1 cellular context compared by ENCODE assay signal in the genomic region with DNA sequence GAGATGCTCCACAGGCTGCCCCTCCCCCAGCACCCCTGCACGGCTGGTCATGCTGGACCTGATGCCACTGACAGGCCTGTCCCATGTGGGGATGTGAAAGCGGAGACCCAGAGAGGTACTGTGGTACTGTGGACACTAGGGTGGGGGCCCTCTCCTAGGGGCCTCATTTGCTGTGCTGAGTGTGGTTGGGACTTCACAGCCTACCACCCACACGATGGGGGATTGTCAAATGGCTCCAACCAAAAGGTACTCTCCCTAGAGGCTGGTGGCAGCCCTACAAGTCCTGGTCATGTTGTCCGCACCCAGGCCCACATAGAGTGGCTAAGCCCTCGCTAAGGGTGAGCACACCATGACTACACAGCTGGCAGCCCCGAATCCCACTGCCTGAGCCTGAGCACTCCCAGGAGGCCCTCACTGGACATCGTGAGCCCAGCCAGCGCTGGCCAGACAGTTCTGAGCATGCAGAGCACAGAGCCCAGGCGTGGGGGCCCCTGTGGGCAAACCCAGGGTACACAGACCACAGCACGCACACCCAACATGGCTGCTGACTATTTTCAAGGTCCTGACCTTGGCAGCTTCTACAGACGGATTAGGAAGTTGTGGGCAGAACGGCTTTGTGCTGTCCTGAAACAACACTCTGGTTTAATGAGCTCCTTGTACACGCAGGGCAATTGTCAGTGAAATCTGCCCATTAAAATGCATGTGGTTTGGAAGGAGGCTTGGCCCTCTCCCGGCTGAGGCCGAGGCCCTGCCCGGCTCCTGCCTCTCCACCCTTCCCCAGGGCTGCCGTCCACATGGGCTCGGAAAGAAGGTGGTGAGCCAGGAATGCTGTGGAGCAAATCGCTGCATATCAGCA.
A peak's percentile ranks its signal among the peaks of the same experiment; 100 is the strongest.
TF ChIP-seq lines count a peak whose summit lies in the region.

No MANE protein-coding gene starts in this region.

TF ChIP-seq in HepG2, 621 proteins besides CTCF, POLR2A, EP300 and RAD21 (continued from another document and continues in another):
- TF ChIP-seq, protein P1, sequence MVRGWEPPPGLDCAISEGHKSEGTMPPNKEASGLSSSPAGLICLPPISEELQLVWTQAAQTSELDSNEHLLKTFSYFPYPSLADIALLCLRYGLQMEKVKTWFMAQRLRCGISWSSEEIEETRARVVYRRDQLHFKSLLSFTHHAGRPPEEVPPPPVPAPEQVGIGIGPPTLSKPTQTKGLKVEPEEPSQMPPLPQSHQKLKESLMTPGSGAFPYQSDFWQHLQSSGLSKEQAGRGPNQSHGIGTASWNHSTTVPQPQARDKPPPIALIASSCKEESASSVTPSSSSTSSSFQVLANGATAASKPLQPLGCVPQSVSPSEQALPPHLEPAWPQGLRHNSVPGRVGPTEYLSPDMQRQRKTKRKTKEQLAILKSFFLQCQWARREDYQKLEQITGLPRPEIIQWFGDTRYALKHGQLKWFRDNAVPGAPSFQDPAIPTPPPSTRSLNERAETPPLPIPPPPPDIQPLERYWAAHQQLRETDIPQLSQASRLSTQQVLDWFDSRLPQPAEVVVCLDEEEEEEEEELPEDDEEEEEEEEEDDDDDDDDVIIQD (CRISPR knock-in tag; IDR thresholded peaks at IDR 0.05; ENCODE audit: low read depth): no peak
- TF ChIP-seq ZNF841 (CRISPR knock-in tag; IDR thresholded peaks at IDR 0.05; ENCODE audit: borderline replicate concordance): no peak
- no peak for TF ChIP-seq ZNF20 (CRISPR knock-in tag; IDR thresholded peaks at IDR 0.05)
- TF ChIP-seq, protein P2, sequence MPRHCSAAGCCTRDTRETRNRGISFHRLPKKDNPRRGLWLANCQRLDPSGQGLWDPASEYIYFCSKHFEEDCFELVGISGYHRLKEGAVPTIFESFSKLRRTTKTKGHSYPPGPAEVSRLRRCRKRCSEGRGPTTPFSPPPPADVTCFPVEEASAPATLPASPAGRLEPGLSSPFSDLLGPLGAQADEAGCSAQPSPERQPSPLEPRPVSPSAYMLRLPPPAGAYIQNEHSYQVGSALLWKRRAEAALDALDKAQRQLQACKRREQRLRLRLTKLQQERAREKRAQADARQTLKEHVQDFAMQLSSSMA (CRISPR knock-in tag; IDR thresholded peaks at IDR 0.05): no peak
- TF ChIP-seq HOXA3 (CRISPR knock-in tag; IDR thresholded peaks at IDR 0.05): peak; percentile 67; the same call in 1 of the 2 replicates
- no peak for TF ChIP-seq NFYC (CRISPR knock-in tag; IDR thresholded peaks at IDR 0.05)
- TF ChIP-seq HOXA9 (CRISPR knock-in tag; IDR thresholded peaks at IDR 0.05; ENCODE audit: borderline replicate concordance): no peak
- TF ChIP-seq ATM (IDR thresholded peaks at IDR 0.05; ENCODE audit: borderline replicate concordance): no peak
- no peak; the same call in 1 of the 2 replicates for TF ChIP-seq ZFP41 (CRISPR knock-in tag; IDR thresholded peaks at IDR 0.05; ENCODE audit: borderline replicate concordance)
- no peak for TF ChIP-seq CENPX (CRISPR knock-in tag; IDR thresholded peaks at IDR 0.05)
- no peak for TF ChIP-seq SATB2 (CRISPR knock-in tag; IDR thresholded peaks at IDR 0.05)
- TF ChIP-seq MEF2D (CRISPR knock-in tag; IDR thresholded peaks at IDR 0.05): 0 out of 2 replicates have a peak, but pooled peaks have one; percentile 19
- TF ChIP-seq MTA1 (CRISPR knock-in tag; IDR thresholded peaks at IDR 0.05; ENCODE audit: borderline replicate concordance): 0 out of 2 replicates have a peak, but pooled peaks have one; percentile 43
- no peak for TF ChIP-seq RCOR2 (CRISPR knock-in tag; IDR thresholded peaks at IDR 0.05)
- no peak for TF ChIP-seq KLF9 (CRISPR knock-in tag; IDR thresholded peaks at IDR 0.05; ENCODE audit: low read depth)
- TF ChIP-seq HNRNPUL1 (IDR thresholded peaks at IDR 0.05; ENCODE audit: low read depth, low read length): no peak
- TF ChIP-seq ZBTB3 (CRISPR knock-in tag; IDR thresholded peaks at IDR 0.05; ENCODE audit: borderline replicate concordance, low read depth): no peak
- peak; percentile 61 for TF ChIP-seq IKZF4 (CRISPR knock-in tag; IDR thresholded peaks at IDR 0.05; ENCODE audit: borderline replicate concordance, low read depth, not compliant biosample characterization)
- TF ChIP-seq, protein P3, sequence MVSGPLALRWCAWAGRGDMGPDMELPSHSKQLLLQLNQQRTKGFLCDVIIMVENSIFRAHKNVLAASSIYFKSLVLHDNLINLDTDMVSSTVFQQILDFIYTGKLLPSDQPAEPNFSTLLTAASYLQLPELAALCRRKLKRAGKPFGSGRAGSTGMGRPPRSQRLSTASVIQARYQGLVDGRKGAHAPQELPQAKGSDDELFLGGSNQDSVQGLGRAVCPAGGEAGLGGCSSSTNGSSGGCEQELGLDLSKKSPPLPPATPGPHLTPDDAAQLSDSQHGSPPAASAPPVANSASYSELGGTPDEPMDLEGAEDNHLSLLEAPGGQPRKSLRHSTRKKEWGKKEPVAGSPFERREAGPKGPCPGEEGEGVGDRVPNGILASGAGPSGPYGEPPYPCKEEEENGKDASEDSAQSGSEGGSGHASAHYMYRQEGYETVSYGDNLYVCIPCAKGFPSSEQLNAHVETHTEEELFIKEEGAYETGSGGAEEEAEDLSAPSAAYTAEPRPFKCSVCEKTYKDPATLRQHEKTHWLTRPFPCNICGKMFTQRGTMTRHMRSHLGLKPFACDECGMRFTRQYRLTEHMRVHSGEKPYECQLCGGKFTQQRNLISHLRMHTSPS (CRISPR knock-in tag; IDR thresholded peaks at IDR 0.05; ENCODE audit: low read depth): 0 out of 2 replicates have a peak, but pooled peaks have one; percentile 18
- 0 out of 2 replicates have a peak, but pooled peaks have one; percentile 30 for TF ChIP-seq EED (CRISPR knock-in tag; IDR thresholded peaks at IDR 0.05)
- TF ChIP-seq GATAD2A (CRISPR knock-in tag; IDR thresholded peaks at IDR 0.05): peak; percentile 70
- TF ChIP-seq, protein P4, sequence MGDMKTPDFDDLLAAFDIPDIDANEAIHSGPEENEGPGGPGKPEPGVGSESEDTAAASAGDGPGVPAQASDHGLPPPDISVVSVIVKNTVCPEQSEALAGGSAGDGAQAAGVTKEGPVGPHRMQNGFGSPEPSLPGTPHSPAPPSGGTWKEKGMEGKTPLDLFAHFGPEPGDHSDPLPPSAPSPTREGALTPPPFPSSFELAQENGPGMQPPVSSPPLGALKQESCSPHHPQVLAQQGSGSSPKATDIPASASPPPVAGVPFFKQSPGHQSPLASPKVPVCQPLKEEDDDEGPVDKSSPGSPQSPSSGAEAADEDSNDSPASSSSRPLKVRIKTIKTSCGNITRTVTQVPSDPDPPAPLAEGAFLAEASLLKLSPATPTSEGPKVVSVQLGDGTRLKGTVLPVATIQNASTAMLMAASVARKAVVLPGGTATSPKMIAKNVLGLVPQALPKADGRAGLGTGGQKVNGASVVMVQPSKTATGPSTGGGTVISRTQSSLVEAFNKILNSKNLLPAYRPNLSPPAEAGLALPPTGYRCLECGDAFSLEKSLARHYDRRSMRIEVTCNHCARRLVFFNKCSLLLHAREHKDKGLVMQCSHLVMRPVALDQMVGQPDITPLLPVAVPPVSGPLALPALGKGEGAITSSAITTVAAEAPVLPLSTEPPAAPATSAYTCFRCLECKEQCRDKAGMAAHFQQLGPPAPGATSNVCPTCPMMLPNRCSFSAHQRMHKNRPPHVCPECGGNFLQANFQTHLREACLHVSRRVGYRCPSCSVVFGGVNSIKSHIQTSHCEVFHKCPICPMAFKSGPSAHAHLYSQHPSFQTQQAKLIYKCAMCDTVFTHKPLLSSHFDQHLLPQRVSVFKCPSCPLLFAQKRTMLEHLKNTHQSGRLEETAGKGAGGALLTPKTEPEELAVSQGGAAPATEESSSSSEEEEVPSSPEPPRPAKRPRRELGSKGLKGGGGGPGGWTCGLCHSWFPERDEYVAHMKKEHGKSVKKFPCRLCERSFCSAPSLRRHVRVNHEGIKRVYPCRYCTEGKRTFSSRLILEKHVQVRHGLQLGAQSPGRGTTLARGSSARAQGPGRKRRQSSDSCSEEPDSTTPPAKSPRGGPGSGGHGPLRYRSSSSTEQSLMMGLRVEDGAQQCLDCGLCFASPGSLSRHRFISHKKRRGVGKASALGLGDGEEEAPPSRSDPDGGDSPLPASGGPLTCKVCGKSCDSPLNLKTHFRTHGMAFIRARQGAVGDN (CRISPR knock-in tag; IDR thresholded peaks at IDR 0.05): peak; percentile 86
- peak; percentile 81 for TF ChIP-seq ZNF709 (CRISPR knock-in tag; IDR thresholded peaks at IDR 0.05)
- TF ChIP-seq ZFX (CRISPR knock-in tag; IDR thresholded peaks at IDR 0.05; ENCODE audit: low read depth): peak; percentile 16; the same call in 1 of the 2 replicates
- no peak for TF ChIP-seq ZBTB21 (CRISPR knock-in tag; IDR thresholded peaks at IDR 0.05)
- TF ChIP-seq, protein P5, sequence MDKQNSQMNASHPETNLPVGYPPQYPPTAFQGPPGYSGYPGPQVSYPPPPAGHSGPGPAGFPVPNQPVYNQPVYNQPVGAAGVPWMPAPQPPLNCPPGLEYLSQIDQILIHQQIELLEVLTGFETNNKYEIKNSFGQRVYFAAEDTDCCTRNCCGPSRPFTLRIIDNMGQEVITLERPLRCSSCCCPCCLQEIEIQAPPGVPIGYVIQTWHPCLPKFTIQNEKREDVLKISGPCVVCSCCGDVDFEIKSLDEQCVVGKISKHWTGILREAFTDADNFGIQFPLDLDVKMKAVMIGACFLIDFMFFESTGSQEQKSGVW (CRISPR knock-in tag; IDR thresholded peaks at IDR 0.05; ENCODE audit: borderline replicate concordance): no peak
- no peak for TF ChIP-seq ZNF777 (CRISPR knock-in tag; IDR thresholded peaks at IDR 0.05)
- peak; percentile 55; the same call in 1 of the 2 replicates for TF ChIP-seq SALL2 (CRISPR knock-in tag; IDR thresholded peaks at IDR 0.05)
- no peak for TF ChIP-seq GLI4 (CRISPR knock-in tag; IDR thresholded peaks at IDR 0.05; ENCODE audit: borderline replicate concordance)
- no peak for TF ChIP-seq REXO4 (CRISPR knock-in tag; IDR thresholded peaks at IDR 0.05; ENCODE audit: borderline replicate concordance)
- peak; percentile 59; the same call in 1 of the 2 replicates for TF ChIP-seq TBX2 (CRISPR knock-in tag; IDR thresholded peaks at IDR 0.05; ENCODE audit: borderline replicate concordance)
- TF ChIP-seq TMF1 (CRISPR knock-in tag; IDR thresholded peaks at IDR 0.05; ENCODE audit: low read depth): no peak
- TF ChIP-seq GTF2F1 (IDR thresholded peaks at IDR 0.05; ENCODE audit: low read length): no peak
- TF ChIP-seq NR2F1 (CRISPR knock-in tag; IDR thresholded peaks at IDR 0.05): no peak
- no peak for TF ChIP-seq CAMTA2 (CRISPR knock-in tag; IDR thresholded peaks at IDR 0.05; ENCODE audit: borderline replicate concordance)
- TF ChIP-seq SYNCRIP (IDR thresholded peaks at IDR 0.05; ENCODE audit: insufficient read depth, low read depth, low read length): no peak
- TF ChIP-seq STAT5B (CRISPR knock-in tag; IDR thresholded peaks at IDR 0.05): no peak
- no peak for TF ChIP-seq RFX1 (IDR thresholded peaks at IDR 0.05)
- TF ChIP-seq, protein P6, sequence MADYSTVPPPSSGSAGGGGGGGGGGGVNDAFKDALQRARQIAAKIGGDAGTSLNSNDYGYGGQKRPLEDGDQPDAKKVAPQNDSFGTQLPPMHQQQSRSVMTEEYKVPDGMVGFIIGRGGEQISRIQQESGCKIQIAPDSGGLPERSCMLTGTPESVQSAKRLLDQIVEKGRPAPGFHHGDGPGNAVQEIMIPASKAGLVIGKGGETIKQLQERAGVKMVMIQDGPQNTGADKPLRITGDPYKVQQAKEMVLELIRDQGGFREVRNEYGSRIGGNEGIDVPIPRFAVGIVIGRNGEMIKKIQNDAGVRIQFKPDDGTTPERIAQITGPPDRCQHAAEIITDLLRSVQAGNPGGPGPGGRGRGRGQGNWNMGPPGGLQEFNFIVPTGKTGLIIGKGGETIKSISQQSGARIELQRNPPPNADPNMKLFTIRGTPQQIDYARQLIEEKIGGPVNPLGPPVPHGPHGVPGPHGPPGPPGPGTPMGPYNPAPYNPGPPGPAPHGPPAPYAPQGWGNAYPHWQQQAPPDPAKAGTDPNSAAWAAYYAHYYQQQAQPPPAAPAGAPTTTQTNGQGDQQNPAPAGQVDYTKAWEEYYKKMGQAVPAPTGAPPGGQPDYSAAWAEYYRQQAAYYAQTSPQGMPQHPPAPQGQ (CRISPR knock-in tag; IDR thresholded peaks at IDR 0.05; ENCODE audit: borderline replicate concordance): no peak
- no peak for TF ChIP-seq NFE2 (CRISPR knock-in tag; IDR thresholded peaks at IDR 0.05)
- TF ChIP-seq ZNF563 (CRISPR knock-in tag; IDR thresholded peaks at IDR 0.05): peak; percentile 40; the same call in 1 of the 2 replicates
- 0 out of 2 replicates have a peak, but pooled peaks have one; percentile 17 for TF ChIP-seq FOSL2 (CRISPR knock-in tag; IDR thresholded peaks at IDR 0.05)
- TF ChIP-seq ZNF547 (CRISPR knock-in tag; IDR thresholded peaks at IDR 0.05): no peak
- no peak for TF ChIP-seq TCF12 (IDR thresholded peaks at IDR 0.05)
- no peak for TF ChIP-seq TCF12 (CRISPR knock-in tag; IDR thresholded peaks at IDR 0.05)
- no peak for TF ChIP-seq ZFYVE20 (CRISPR knock-in tag; IDR thresholded peaks at IDR 0.05; ENCODE audit: borderline replicate concordance, low read depth)
- TF ChIP-seq STAG1 (CRISPR knock-in tag; IDR thresholded peaks at IDR 0.05): no peak
- TF ChIP-seq ZNF616 (CRISPR knock-in tag; IDR thresholded peaks at IDR 0.05; ENCODE audit: low read depth): no peak
- no peak; the same call in 1 of the 2 replicates for TF ChIP-seq MZF1 (CRISPR knock-in tag; IDR thresholded peaks at IDR 0.05; ENCODE audit: borderline replicate concordance)
- TF ChIP-seq, protein P7, sequence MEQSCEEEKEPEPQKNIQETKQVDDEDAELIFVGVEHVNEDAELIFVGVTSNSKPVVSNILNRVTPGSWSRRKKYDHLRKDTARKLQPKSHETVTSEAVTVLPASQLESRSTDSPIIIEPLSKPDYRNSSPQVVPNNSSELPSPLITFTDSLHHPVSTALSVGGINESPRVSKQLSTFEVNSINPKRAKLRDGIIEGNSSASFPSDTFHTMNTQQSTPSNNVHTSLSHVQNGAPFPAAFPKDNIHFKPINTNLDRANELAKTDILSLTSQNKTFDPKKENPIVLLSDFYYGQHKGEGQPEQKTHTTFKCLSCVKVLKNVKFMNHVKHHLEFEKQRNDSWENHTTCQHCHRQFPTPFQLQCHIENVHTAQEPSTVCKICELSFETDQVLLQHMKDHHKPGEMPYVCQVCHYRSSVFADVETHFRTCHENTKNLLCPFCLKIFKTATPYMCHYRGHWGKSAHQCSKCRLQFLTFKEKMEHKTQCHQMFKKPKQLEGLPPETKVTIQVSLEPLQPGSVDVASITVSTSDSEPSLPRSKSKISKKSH (CRISPR knock-in tag; IDR thresholded peaks at IDR 0.05; ENCODE audit: borderline replicate concordance): 0 out of 2 replicates have a peak, but pooled peaks have one; percentile 30
- TF ChIP-seq POGZ (CRISPR knock-in tag; IDR thresholded peaks at IDR 0.05): no peak
- TF ChIP-seq, protein P8, sequence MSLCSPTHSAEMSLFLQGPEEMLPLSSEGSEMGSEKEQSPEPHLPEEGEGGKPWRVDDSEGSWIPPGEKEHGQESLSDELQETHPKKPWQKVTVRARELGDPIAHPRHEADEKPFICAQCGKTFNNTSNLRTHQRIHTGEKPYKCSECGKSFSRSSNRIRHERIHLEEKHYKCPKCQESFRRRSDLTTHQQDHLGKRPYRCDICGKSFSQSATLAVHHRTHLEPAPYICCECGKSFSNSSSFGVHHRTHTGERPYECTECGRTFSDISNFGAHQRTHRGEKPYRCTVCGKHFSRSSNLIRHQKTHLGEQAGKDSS (CRISPR knock-in tag; IDR thresholded peaks at IDR 0.05; ENCODE audit: borderline replicate concordance, low read depth): no peak
- TF ChIP-seq ZMYM3 (CRISPR knock-in tag; IDR thresholded peaks at IDR 0.05): 0 out of 2 replicates have a peak, but pooled peaks have one; percentile 12
- TF ChIP-seq, protein P9, sequence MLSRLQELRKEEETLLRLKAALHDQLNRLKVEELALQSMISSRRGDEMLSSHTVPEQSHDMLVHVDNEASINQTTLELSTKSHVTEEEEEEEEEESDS (CRISPR knock-in tag; IDR thresholded peaks at IDR 0.05; ENCODE audit: borderline replicate concordance): no peak
